Comparison of ENCODE assay signal across 34 cellular contexts in genomic region chr9:93372391-93372790, GRCh38.
"Had no signal": no experiment of that assay in that cellular context is flagged by ENCODE, and none has a peak within 500 bp of the region (broad histone marks: within the 10 kb centered on the region; RNA-seq: fewer than 3 reads in every experiment).

No MANE protein-coding gene starts in this region.

- H3K27ac ChIP-seq: adrenal gland, ascending aorta, body of pancreas, brain microvascular endothelial cell, breast epithelium, cardiac muscle cell had no signal

- ATAC-seq: activated naive CD4-positive, alpha-beta T cell treated with anti-CD3 and anti-CD28 coated beads, Interleukin-2, amount 50 U/mL, for 72 hours; activated naive CD8-positive, alpha-beta T cell treated with anti-CD3 and anti-CD28 coated beads, Interleukin-2, amount 50 U/mL, for 24 hours; activated T-cell treated with anti-CD3 and anti-CD28 coated beads, Interleukin-2, amount 50 U/mL, for 4 hours; activated T-cell treated with anti-CD3 and anti-CD28 coated beads, Interleukin-2, amount 50 U/mL, for 72 hours; activated T-helper 17 cell treated with anti-CD3 and anti-CD28 coated beads, Interleukin-2, amount 50 U/mL, for 72 hours; body of pancreas had no signal

- DNase-seq: activated effector memory CD4-positive, alpha-beta T cell treated with anti-CD3 and anti-CD28 coated beads, Interleukin-2, amount 50 U/mL, for 16 hours; activated effector memory CD4-positive, alpha-beta T cell treated with Interleukin-2 at 50 U/mL for 16 hours; activated gamma-delta T cell; activated gamma-delta T cell treated with Interleukin-2 at 50 U/mL for 16 hours; activated naive CD4-positive, alpha-beta T cell; activated naive CD4-positive, alpha-beta T cell treated with anti-CD3 and anti-CD28 coated beads for 36 hours; activated naive CD4-positive, alpha-beta T cell treated with anti-CD3 and anti-CD28 coated beads, Interleukin-2, amount 10 ng/mL, durations not matched to agents 7 days and 5 days; activated naive CD4-positive, alpha-beta T cell treated with anti-CD3 and anti-CD28 coated beads, Interleukin-2, amount 50 U/mL, for 16 hours; activated naive CD4-positive, alpha-beta T cell treated with Interleukin-2 at 50 U/mL for 16 hours; activated naive CD8-positive, alpha-beta T cell treated with anti-CD3 and anti-CD28 coated beads for 36 hours; activated naive CD8-positive, alpha-beta T cell treated with anti-CD3 and anti-CD28 coated beads, Interleukin-2, amount 10 ng/mL, durations not matched to agents 7 days and 5 days; activated naive CD8-positive, alpha-beta T cell treated with anti-CD3 and anti-CD28 coated beads, Interleukin-2, amount 50 U/mL, for 24 hours; activated T-cell treated with anti-CD3 and anti-CD28 coated beads, Interleukin-2, amount 50 U/mL, for 1 hour; activated T-cell treated with anti-CD3 and anti-CD28 coated beads, Interleukin-2, amount 50 U/mL, for 24 hours; activated T-cell treated with anti-CD3 and anti-CD28 coated beads, Interleukin-2, amount 50 U/mL, for 4 hours; activated T-cell treated with anti-CD3 and anti-CD28 coated beads, Interleukin-2, amount 50 U/mL, for 48 hours; activated T-cell treated with anti-CD3 and anti-CD28 coated beads, Interleukin-2, amount 50 U/mL, for 72 hours; adrenal gland; amniotic stem cell; amygdala; anterior cingulate cortex; aorta; body of pancreas; brain microvascular endothelial cell; caudate nucleus; central memory CD4-positive, alpha-beta T cell; cerebellar nuclear complex had no signal

- H3K27me3 ChIP-seq: adrenal gland, ascending aorta, body of pancreas, brain microvascular endothelial cell, breast epithelium, cardiac muscle cell had no signal

- H3K9me3 ChIP-seq: adrenal gland, ascending aorta, body of pancreas had no signal

- FAIRE-seq: astrocyte, bronchial epithelial cell had no signal

- H3K4me3 ChIP-seq: adrenal gland, ascending aorta, body of pancreas, breast epithelium, cardiac muscle cell had no signal

- H3K4me1 ChIP-seq: adrenal gland, ascending aorta, body of pancreas, breast epithelium had no signal

- H3K36me3 ChIP-seq: adrenal gland, ascending aorta, brain microvascular endothelial cell, breast epithelium, cardiac muscle cell had no signal
